ENCODE assay signal across 13 cellular contexts in the genomic region with DNA sequence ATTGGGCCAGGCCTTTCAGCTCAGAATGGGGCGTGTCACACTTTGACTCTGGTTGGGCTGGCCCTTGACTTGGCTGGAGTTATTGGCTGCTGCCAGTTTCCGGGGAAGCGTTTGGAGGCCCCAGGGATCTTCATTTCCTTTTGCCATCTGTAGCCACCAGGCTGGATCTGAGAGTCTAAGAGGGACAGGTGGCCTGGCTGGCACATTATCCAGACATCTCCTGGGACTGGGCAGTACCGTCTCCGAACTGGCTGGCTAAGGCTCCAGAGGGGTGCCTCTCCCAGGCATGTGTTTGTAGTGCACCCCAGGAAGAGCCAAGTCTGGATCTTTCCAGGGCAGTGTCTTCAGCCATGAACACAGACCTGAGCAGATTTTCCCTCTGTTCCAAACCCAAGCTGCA.
"Had no signal": no experiment of that assay in that cellular context is flagged by ENCODE, and none has a peak within 500 bp of the region (broad histone marks: within the 10 kb centered on the region; RNA-seq: fewer than 3 reads in every experiment).

No MANE protein-coding gene starts in this region.

- H3K27ac ChIP-seq: coronary artery, lower lobe of right lung, tibial nerve had no signal

- H3K27me3 ChIP-seq: tibial nerve had no signal

- H3K9me3 ChIP-seq: lower lobe of right lung, tibial nerve had no signal

- ATAC-seq: activated T-cell treated with anti-CD3 and anti-CD28 coated beads, Interleukin-2, amount 50 U/mL, for 4 hours; lower lobe of right lung had no signal

- H3K36me3 ChIP-seq: lower lobe of right lung, tibial nerve had no signal

- H3K4me3 ChIP-seq: coronary artery, lower lobe of right lung, tibial nerve had no signal

- DNase-seq: activated CD4-positive, alpha-beta T cell treated with anti-CD3 and anti-CD28 coated beads, Interleukin-2, amount 50 U/mL, for 1 hour; activated CD4-positive, CD25-positive, alpha-beta regulatory T cell treated with anti-CD3 and anti-CD28 coated beads, Interleukin-2, amount 50 U/mL, for 72 hours; activated CD8-positive, alpha-beta memory T cell treated with anti-CD3 and anti-CD28 coated beads, Interleukin-2, amount 50 U/mL, for 4 hours; activated naive CD4-positive, alpha-beta T cell treated with anti-CD3 and anti-CD28 coated beads for 36 hours; activated T-cell treated with anti-CD3 and anti-CD28 coated beads, Interleukin-2, amount 50 U/mL, for 4 hours; erythroblast; head of caudate nucleus; lower lobe of right lung; occipital lobe; stimulated activated CD4-positive, alpha-beta T cell treated with anti-CD3 and anti-CD28 coated beads, Interleukin-12 subunit alpha, Interleukin-12 subunit beta, amount 100 ng/mL, for 4 hours; stimulated activated CD4-positive, alpha-beta T cell treated with anti-CD3 and anti-CD28 coated beads, Interleukin-1b, Interleukin-23, amount 100 ng/mL, for 48 hours had no signal
